19 cellular contexts compared by ENCODE assay signal in the genomic region with DNA sequence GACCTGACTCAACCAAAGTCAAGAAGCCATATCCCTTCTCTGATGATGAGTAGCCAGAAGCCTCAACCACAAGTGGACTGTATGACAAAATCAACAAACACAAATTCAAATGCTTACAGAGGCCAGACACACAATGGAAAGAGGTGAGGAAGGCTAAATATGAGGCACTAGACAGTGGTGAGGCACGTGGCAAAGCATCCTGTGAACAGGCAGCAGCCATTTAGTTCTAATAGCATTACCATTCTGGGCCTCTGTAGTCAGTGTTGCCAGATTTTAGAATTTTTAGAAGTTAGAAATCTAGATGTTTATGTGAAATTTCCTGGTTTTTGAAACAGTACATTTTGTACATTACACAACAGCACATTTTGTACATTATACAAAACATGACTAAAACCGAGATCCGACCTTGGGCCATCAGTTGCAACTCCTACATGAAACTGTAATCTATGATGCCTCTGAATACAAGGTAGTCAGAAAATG.
DNase-seq lines count a peak whose midpoint lies in the region; ATAC-seq, FAIRE-seq and TF ChIP-seq lines count a peak whose summit lies in the region.
"Had no signal": no experiment of that assay in that cellular context is flagged by ENCODE, and none has a peak within 500 bp of the region (broad histone marks: within the 10 kb centered on the region; RNA-seq: fewer than 3 reads in every experiment).

No MANE protein-coding gene starts in this region.

- no TSS peak for BruUV-seq in GM12878 (replicated peaks; lab: Mats Ljungman, UMichigan)

- POLR2A ChIA-PET in activated CD4-positive, alpha-beta T cell treated with anti-CD3 and anti-CD28 coated beads for 36 hours (lab: Charles Lee), result no interaction called here
- POLR2A ChIA-PET in activated CD4-positive, alpha-beta T cell treated with anti-CD3 and anti-CD28 coated beads, Interleukin-2, amount 10 ng/mL, durations not matched to agents 7 days and 5 days (lab: Charles Lee), result no interaction called here
- POLR2A ChIA-PET in GM12878 (lab: Charles Lee), result no interaction called here

- no peak overlapping the region for H3K9ac ChIP-seq in GM12878 (ENCODE audit: control insufficient read depth, insufficient read depth, low read length)

- no peak overlapping the region for H3K4me3 Mint-ChIP-seq in activated CD4-positive, alpha-beta T cell treated with anti-CD3 and anti-CD28 coated beads for 36 hours
- no peak overlapping the region for H3K4me3 Mint-ChIP-seq in activated CD4-positive, alpha-beta T cell treated with anti-CD3 and anti-CD28 coated beads, Interleukin-2, amount 10 ng/mL, durations not matched to agents 7 days and 5 days
- H3K4me3 Mint-ChIP-seq in progenitor cell of endocrine pancreas (ENCODE audit: low read depth), result no peak overlapping the region
- H3K4me3 Mint-ChIP-seq: GM23338 had no signal

- no peak overlapping the region for H3K4me3 ChIP-seq in GM12878
- H3K4me3 ChIP-seq: GM23338, heart left ventricle, left ventricle myocardium inferior, thyroid gland had no signal

- peak; percentile 36 for DNase-seq in activated CD4-positive, alpha-beta T cell treated with anti-CD3 and anti-CD28 coated beads for 36 hours
- DNase-seq in activated CD4-positive, alpha-beta T cell treated with anti-CD3 and anti-CD28 coated beads, Interleukin-2, amount 10 ng/mL, durations not matched to agents 7 days and 5 days, result no peak
- DNase-seq in GM12878 (ENCODE audit: low read depth, low spot score) (peak; percentile 61), progenitor cell of endocrine pancreas (ENCODE audit: low spot score, unreplicated experiment) (no peak), substantia nigra (lab: John Stamatoyannopoulos, UW) (no peak), GOT3 (lab: John Stamatoyannopoulos, UW) (no peak)
- DNase-seq: activated CD8-positive, alpha-beta memory T cell treated with anti-CD3 and anti-CD28 coated beads, Interleukin-2, amount 50 U/mL, for 4 hours; heart left ventricle; left ventricle myocardium inferior; NCI-H1092 treated with DMSO at 0.1 percent for 48 hours; NCI-H524; SHP77; T1000; thyroid gland had no signal

- no peaks in the 10 kb centered on the region for H3K79me2 ChIP-seq in GM12878 (ENCODE audit: control insufficient read depth, insufficient read depth, low read length)

- no peak overlapping the region for H2AFZ ChIP-seq in GM12878 (ENCODE audit: control insufficient read depth, low read depth, low read length)
- H2AFZ ChIP-seq: GM23338 had no signal

- H3K27ac ChIP-seq in GM12878 (ENCODE audit: control insufficient read depth, insufficient read depth), result peak overlapping the region; percentile 80
- no peak overlapping the region for H3K27ac ChIP-seq in substantia nigra (ENCODE audit: low read depth, low read length, poor library complexity, severe bottlenecking)
- H3K27ac ChIP-seq: heart left ventricle, left ventricle myocardium inferior, thyroid gland had no signal

- no peaks in the 10 kb centered on the region for H3K27me3 ChIP-seq in GM12878 (replicated peaks in 1 of 2; ENCODE audit: control insufficient read depth in 2 of 2, insufficient read depth in 2 of 2, low read length in 1 of 2)
- H3K27me3 ChIP-seq: heart left ventricle, thyroid gland had no signal

- no peaks in the 10 kb centered on the region for H3K36me3 ChIP-seq in GM12878 (ENCODE audit: control insufficient read depth in 2 of 2, insufficient read depth in 2 of 2, low read length in 1 of 2)
- H3K36me3 ChIP-seq: heart left ventricle, left ventricle myocardium inferior, thyroid gland had no signal

- intact Hi-C loops in activated CD4-positive, alpha-beta T cell treated with anti-CD3 and anti-CD28 coated beads for 36 hours (cut with DNase I, micrococcal nuclease), result loop anchor here (2.0 kb wide), 1 partner anchor 32 kb away; no protein-coding TSS in a partner anchor
- intact Hi-C loops in GM12878 (cut with micrococcal nuclease; ENCODE audit: unreplicated experiment), result loop anchor here (1.0 to 2.0 kb wide), 2 partner anchors 11 to 116 kb away; no protein-coding TSS in a partner anchor

- H3K9me3 ChIP-seq in GM12878 (replicated peaks; ENCODE audit: control insufficient read depth, insufficient read depth, low read length), result no peaks in the 10 kb centered on the region; the same call in 2 of the 3 replicates
- H3K9me3 ChIP-seq: heart left ventricle, thyroid gland had no signal

- RAD21 ChIA-PET in GM12878 (lab: Charles Lee; ENCODE audit: unreplicated experiment), result interaction anchor here (1.4 to 3.3 kb wide), 4 partner anchors 11 to 120 kb away, joined by 4 to 13 read pairs (median 6); no protein-coding TSS in a partner anchor

- WGBS in GM12878 (ENCODE audit: insufficient coverage, insufficient replicate concordance, low lambda C conversion rate, missing lambda C conversion rate), result 5% methylated on average over 3 of the region's 3 CpGs

- H3K27me3 Mint-ChIP-seq in activated CD4-positive, alpha-beta T cell treated with anti-CD3 and anti-CD28 coated beads for 36 hours, result no peaks in the 10 kb centered on the region
- H3K27me3 Mint-ChIP-seq in activated CD4-positive, alpha-beta T cell treated with anti-CD3 and anti-CD28 coated beads, Interleukin-2, amount 10 ng/mL, durations not matched to agents 7 days and 5 days, result no peaks in the 10 kb centered on the region
- H3K27me3 Mint-ChIP-seq in progenitor cell of endocrine pancreas, result peaks cover 16% of the 10 kb centered on the region

- H3K9me3 Mint-ChIP-seq in activated CD4-positive, alpha-beta T cell treated with anti-CD3 and anti-CD28 coated beads for 36 hours (ENCODE audit: low read depth), result peaks cover 2% of the 10 kb centered on the region
- H3K9me3 Mint-ChIP-seq in activated CD4-positive, alpha-beta T cell treated with anti-CD3 and anti-CD28 coated beads, Interleukin-2, amount 10 ng/mL, durations not matched to agents 7 days and 5 days, result peaks cover 2% of the 10 kb centered on the region
- H3K9me3 Mint-ChIP-seq in progenitor cell of endocrine pancreas (ENCODE audit: low read depth), result peaks cover 4% of the 10 kb centered on the region
- H3K9me3 Mint-ChIP-seq: GM23338 had no signal

- H3K4me2 ChIP-seq in GM12878 (ENCODE audit: control insufficient read depth, insufficient read depth), result peak overlapping the region; percentile 60
- H3K4me2 ChIP-seq: GM23338 had no signal

- no peak for FAIRE-seq in GM12878 (lab: Jason Lieb, UNC)
- FAIRE-seq: A204.1, astrocyte had no signal

- no peak overlapping the region for H3K27ac Mint-ChIP-seq in activated CD4-positive, alpha-beta T cell treated with anti-CD3 and anti-CD28 coated beads for 36 hours
- no peak overlapping the region for H3K27ac Mint-ChIP-seq in activated CD4-positive, alpha-beta T cell treated with anti-CD3 and anti-CD28 coated beads, Interleukin-2, amount 10 ng/mL, durations not matched to agents 7 days and 5 days
- H3K27ac Mint-ChIP-seq in progenitor cell of endocrine pancreas, result peak overlapping the region; percentile 6
- H3K27ac Mint-ChIP-seq: GM23338 had no signal

- in situ Hi-C loops in GM12878 (cut with MboI), result no loop called here

- TF ChIP-seq EP300 in GM12878 (IDR thresholded peaks at IDR 0.05; ENCODE audit: borderline replicate concordance in 1 of 2, control insufficient read depth in 1 of 2, low read depth in 2 of 2, low read length in 2 of 2), result peak in 1 of 2 experiments; percentile 39; a peak in 1 of 4 replicates

- CTCF ChIA-PET in activated CD4-positive, alpha-beta T cell treated with anti-CD3 and anti-CD28 coated beads for 36 hours (lab: Charles Lee), result interaction anchor here (1.5 to 3.1 kb wide), 2 partner anchors 10 to 25 kb away, joined by 4 to 21 read pairs; no protein-coding TSS in a partner anchor
- CTCF ChIA-PET in activated CD4-positive, alpha-beta T cell treated with anti-CD3 and anti-CD28 coated beads, Interleukin-2, amount 10 ng/mL, durations not matched to agents 7 days and 5 days (lab: Charles Lee), result interaction anchor here (1.6 to 2.5 kb wide), 2 partner anchors 10 to 11 kb away, joined by 3 to 11 read pairs; no protein-coding TSS in a partner anchor
- CTCF ChIA-PET in GM12878 (lab: Yijun Ruan, JAX), result interaction anchor here (0.9 to 4.0 kb wide), 3 partner anchors 10 to 116 kb away, joined by 4 to 27 read pairs (median 4); no protein-coding TSS in a partner anchor

- H3K4me1 Mint-ChIP-seq in activated CD4-positive, alpha-beta T cell treated with anti-CD3 and anti-CD28 coated beads for 36 hours, result peaks cover 31% of the 10 kb centered on the region
- peaks cover 9% of the 10 kb centered on the region for H3K4me1 Mint-ChIP-seq in activated CD4-positive, alpha-beta T cell treated with anti-CD3 and anti-CD28 coated beads, Interleukin-2, amount 10 ng/mL, durations not matched to agents 7 days and 5 days
- H3K4me1 Mint-ChIP-seq in progenitor cell of endocrine pancreas (ENCODE audit: low read depth), result peaks cover 12% of the 10 kb centered on the region
- H3K4me1 Mint-ChIP-seq: GM23338 had no signal

- ATAC-seq in activated CD4-positive, alpha-beta T cell treated with anti-CD3 and anti-CD28 coated beads for 36 hours, result peak; percentile 34
- peak; percentile 41 for ATAC-seq in GM21619 (IDR thresholded peaks at IDR 0.05; ENCODE audit: unreplicated experiment)
- peak; percentile 54 for ATAC-seq in GM12878
- ATAC-seq in GM18873 (IDR thresholded peaks at IDR 0.05; ENCODE audit: low FRiP score, unreplicated experiment), result no peak
- ATAC-seq: GM23338, heart left ventricle had no signal

- no peaks in the 10 kb centered on the region for H4K20me1 ChIP-seq in GM12878 (ENCODE audit: control insufficient read depth, insufficient read depth)

- no peak for TF ChIP-seq RAD21 in GM12878 (IDR thresholded peaks at IDR 0.05; ENCODE audit: insufficient read depth, low read depth, low read length)

- no peaks in the 10 kb centered on the region for H3K36me3 Mint-ChIP-seq in activated CD4-positive, alpha-beta T cell treated with anti-CD3 and anti-CD28 coated beads for 36 hours (ENCODE audit: low read depth)
- H3K36me3 Mint-ChIP-seq in activated CD4-positive, alpha-beta T cell treated with anti-CD3 and anti-CD28 coated beads, Interleukin-2, amount 10 ng/mL, durations not matched to agents 7 days and 5 days (ENCODE audit: low read depth), result no peaks in the 10 kb centered on the region
- H3K36me3 Mint-ChIP-seq in progenitor cell of endocrine pancreas (ENCODE audit: insufficient read depth), result no peaks in the 10 kb centered on the region

- SMC1A ChIA-PET in GM12878 (lab: Charles Lee; ENCODE audit: uncharacterized antibody, unreplicated experiment), result interaction anchor here (1.3 to 3.3 kb wide), 4 partner anchors 10 to 103 kb away, joined by 3 to 25 read pairs (median 12); no protein-coding TSS in a partner anchor

- no peak for TF ChIP-seq CTCF in GM12878 (IDR thresholded peaks at IDR 0.05 in 2 of 3, conservative IDR thresholded peaks at IDR 0.05 in 1 of 3; ENCODE audit: control insufficient read depth in 2 of 3, extremely low read depth in 1 of 3, insufficient read depth in 1 of 3, low read depth in 3 of 3, low read length in 3 of 3)
- no peak for TF ChIP-seq CTCF in progenitor cell of endocrine pancreas (IDR thresholded peaks at IDR 0.05; ENCODE audit: unreplicated experiment)

- TF ChIP-seq POLR2A in GM12878 (IDR thresholded peaks at IDR 0.05; ENCODE audit: low read depth, low read length), result no peak

- peaks cover 38% of the 10 kb centered on the region for H3K4me1 ChIP-seq in GM12878 (ENCODE audit: control insufficient read depth, insufficient read depth, low read length)

TF ChIP-seq in GM12878, 131 proteins besides CTCF, POLR2A, EP300 and RAD21 (continues in another document):
- no peak for TF ChIP-seq EZH2 (IDR thresholded peaks at IDR 0.05; ENCODE audit: borderline replicate concordance, control insufficient read depth, low read depth, low read length)
- TF ChIP-seq ZNF622 (IDR thresholded peaks at IDR 0.05), result no peak

Comparison
In these comparisons a context has a peak if more than half of its experiments do, and no peak if none do; other contexts are left out.
1. DNase-seq: peak in activated CD4-positive, alpha-beta T cell treated with anti-CD3 and anti-CD28 coated beads for 36 hours (single experiment) and GM12878 (single experiment); none in activated CD4-positive, alpha-beta T cell treated with anti-CD3 and anti-CD28 coated beads, Interleukin-2, amount 10 ng/mL, durations not matched to agents 7 days and 5 days (single experiment), progenitor cell of endocrine pancreas (single experiment), substantia nigra (0 of 49) and GOT3 (single experiment).